ENCODE assay signal across 8 cellular contexts in the genomic region with DNA sequence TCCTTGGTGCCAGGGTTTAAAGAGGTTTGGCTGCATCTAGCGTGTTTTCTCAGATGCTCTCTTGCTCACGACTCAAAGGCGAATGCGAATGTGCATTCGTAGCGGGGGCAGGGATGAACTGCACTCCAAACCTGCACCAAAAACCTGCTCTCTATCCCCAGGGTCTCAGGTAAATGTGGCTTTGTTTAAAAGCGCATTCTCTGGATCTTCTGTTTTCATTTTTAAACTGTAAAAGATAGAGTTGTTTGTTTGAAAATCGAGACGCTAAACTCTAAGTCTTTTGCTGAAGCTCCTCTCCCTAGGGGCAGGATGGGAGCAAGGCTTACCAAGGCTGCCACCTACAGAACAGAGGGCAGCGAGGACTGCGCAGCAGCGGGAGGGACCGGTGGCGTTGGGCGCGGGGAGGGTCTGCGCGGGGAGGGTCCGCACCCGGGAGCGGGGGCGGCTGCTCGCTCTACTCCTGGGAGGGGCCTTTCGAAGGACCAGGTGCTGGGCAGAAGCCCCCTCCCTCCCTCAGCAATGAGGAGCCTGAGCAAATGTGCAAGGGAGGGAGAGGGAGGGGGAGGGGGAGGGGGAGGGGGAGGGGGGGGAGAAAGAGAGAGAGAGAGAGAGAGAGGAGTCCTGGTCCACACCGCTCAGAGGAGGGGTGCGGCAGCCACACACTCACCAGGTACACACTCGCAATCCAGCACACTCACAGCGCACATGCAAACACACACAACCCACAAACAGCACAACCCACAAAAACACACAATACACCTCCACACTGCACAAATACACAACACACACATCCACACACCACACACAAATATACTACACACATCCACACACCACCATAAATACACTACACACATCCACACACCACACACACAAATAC.
DNase-seq lines count a peak whose midpoint lies in the region; ATAC-seq and TF ChIP-seq lines count a peak whose summit lies in the region.

No MANE protein-coding gene starts in this region.

- H3K4me1 ChIP-seq in HUES48 (ENCODE audit: control insufficient read depth, insufficient read depth, low read length) (no peaks in the 10 kb centered on the region), endocrine pancreas (ENCODE audit: control insufficient read depth, insufficient read depth, low read length) (no peaks in the 10 kb centered on the region), mesendoderm (ENCODE audit: control insufficient read depth, low read depth, low read length) (peaks cover 1% of the 10 kb centered on the region), colonic mucosa (no peaks in the 10 kb centered on the region)

- peaks cover 13% of the 10 kb centered on the region for H3K4me1 Mint-ChIP-seq in CD4-positive, alpha-beta T cell (ENCODE audit: low read depth)

- no peaks in the 10 kb centered on the region for H3K79me1 ChIP-seq in mesendoderm (ENCODE audit: low read length)

- H3K9ac ChIP-seq in HUES48 (ENCODE audit: low read depth, low read length) = 0 out of 2 replicates have a peak overlapping the region, but pooled peaks have one; percentile 13
- peak overlapping the region; percentile 22 for H3K9ac ChIP-seq in endocrine pancreas (ENCODE audit: control insufficient read depth, insufficient read depth, low read length)
- H3K9ac ChIP-seq in mesendoderm (ENCODE audit: low read length) = peak overlapping the region; percentile 36
- H3K9ac ChIP-seq in colonic mucosa (ENCODE audit: low read depth in 2 of 2, low read length in 2 of 2) = no peak overlapping the region

- intact Hi-C loops in CD4-positive, alpha-beta T cell (cut with DNase I, micrococcal nuclease) = no loop called here
- intact Hi-C loops in colonic mucosa (cut with DNase I) = no loop called here

- no peaks in the 10 kb centered on the region for H3K36me3 ChIP-seq in HUES48 (ENCODE audit: control insufficient read depth, insufficient read depth, low read length)
- no peaks in the 10 kb centered on the region for H3K36me3 ChIP-seq in endocrine pancreas (ENCODE audit: control insufficient read depth, insufficient read depth, low read length)
- no peaks in the 10 kb centered on the region for H3K36me3 ChIP-seq in mesendoderm (ENCODE audit: control insufficient read depth, insufficient read depth, low read length)
- no peaks in the 10 kb centered on the region for H3K36me3 ChIP-seq in colonic mucosa

- H3K36me3 Mint-ChIP-seq in CD4-positive, alpha-beta T cell (ENCODE audit: low read depth) = no peaks in the 10 kb centered on the region

- H3K27me3 Mint-ChIP-seq in CD4-positive, alpha-beta T cell = peaks cover 46% of the 10 kb centered on the region

- H4K5ac ChIP-seq in mesendoderm (ENCODE audit: low read length) = no peak overlapping the region

- H4K8ac ChIP-seq in mesendoderm (ENCODE audit: low read depth, low read length) = no peak overlapping the region

- H3K18ac ChIP-seq in mesendoderm (ENCODE audit: low read length) = no peak overlapping the region

- DNase-seq in AG10803 (ENCODE audit: low read depth) (peak; percentile 8), mesendoderm (peak; percentile 82), NCI-H526 (lab: John Stamatoyannopoulos, UW) (no peak), colonic mucosa (no peak)
- DNase-seq in CD4-positive, alpha-beta T cell = no peak

- WGBS in mesendoderm (ENCODE audit: extremely low coverage, insufficient coverage, low lambda C conversion rate) = no CpG with 5 or more reads among the region's 28 CpGs

- no peaks in the 10 kb centered on the region for H3K27me3 ChIP-seq in HUES48 (ENCODE audit: control insufficient read depth, insufficient read depth, low read length)
- H3K27me3 ChIP-seq in endocrine pancreas (ENCODE audit: control insufficient read depth, insufficient read depth, low read length) = no peaks in the 10 kb centered on the region
- H3K27me3 ChIP-seq in mesendoderm (ENCODE audit: insufficient read depth, low read length, poor library complexity) = no peaks in the 10 kb centered on the region
- no peaks in the 10 kb centered on the region for H3K27me3 ChIP-seq in CD4-positive, alpha-beta T cell (ENCODE audit: control insufficient read depth, insufficient read depth, low read length)
- H3K27me3 ChIP-seq in colonic mucosa = no peaks in the 10 kb centered on the region

- no peak overlapping the region for H2BK15ac ChIP-seq in mesendoderm (replicated peaks; ENCODE audit: low read depth)

- ATAC-seq in CD4-positive, alpha-beta T cell (ENCODE audit: poor library complexity) = no peak
- ATAC-seq in HG03045 (IDR thresholded peaks at IDR 0.05; ENCODE audit: unreplicated experiment) = no peak

- peak overlapping the region; percentile 6 for H3K27ac ChIP-seq in HUES48 (ENCODE audit: low read depth, low read length)
- H3K27ac ChIP-seq in mesendoderm (ENCODE audit: low read depth, low read length) = no peak overlapping the region
- H3K27ac ChIP-seq in CD4-positive, alpha-beta T cell (ENCODE audit: low read depth, low read length) = no peak overlapping the region
- no peak overlapping the region for H3K27ac ChIP-seq in colonic mucosa

- peak overlapping the region; percentile 23 for H3K4me3 ChIP-seq in AG10803 (ENCODE audit: low read length)
- peak overlapping the region; percentile 73 for H3K4me3 ChIP-seq in HUES48 (ENCODE audit: low read depth, low read length)
- H3K4me3 ChIP-seq in endocrine pancreas (ENCODE audit: control insufficient read depth, insufficient read depth, low read length) = peak overlapping the region; percentile 67
- H3K4me3 ChIP-seq in mesendoderm (ENCODE audit: low read length) = peak overlapping the region; percentile 19
- H3K4me3 ChIP-seq in colonic mucosa = no peak overlapping the region

- H3K23ac ChIP-seq in mesendoderm (ENCODE audit: low read length) = no peak overlapping the region

- no peak overlapping the region for H3K27ac Mint-ChIP-seq in CD4-positive, alpha-beta T cell

- H3K56ac ChIP-seq in mesendoderm (ENCODE audit: low read length) = peak overlapping the region; percentile 47

- H2BK120ac ChIP-seq in mesendoderm (ENCODE audit: low read depth, low read length) = no peak overlapping the region

- H3K4me3 Mint-ChIP-seq in CD4-positive, alpha-beta T cell = no peak overlapping the region

- H2AK5ac ChIP-seq in mesendoderm (ENCODE audit: low read length) = no peak overlapping the region

- no peaks in the 10 kb centered on the region for H3K9me3 ChIP-seq in HUES48 (ENCODE audit: control insufficient read depth, insufficient read depth, low read length)
- H3K9me3 ChIP-seq in endocrine pancreas (ENCODE audit: control insufficient read depth, low read length) = no peaks in the 10 kb centered on the region
- H3K9me3 ChIP-seq in CD4-positive, alpha-beta T cell (ENCODE audit: control insufficient read depth, low read length) = no peaks in the 10 kb centered on the region
- H3K9me3 ChIP-seq in colonic mucosa = no peaks in the 10 kb centered on the region

- no peak overlapping the region for H2BK5ac ChIP-seq in mesendoderm (ENCODE audit: low read length)

- peak overlapping the region; percentile 89 for H3K4me2 ChIP-seq in mesendoderm (ENCODE audit: low read length)

- 0 out of 2 replicates have a peak, but pooled peaks have one; percentile 1 for TF ChIP-seq CTCF in AG10803 (conservative IDR thresholded peaks at IDR 0.05; ENCODE audit: low read length)
- no peak for TF ChIP-seq CTCF in CD4-positive, alpha-beta T cell (IDR thresholded peaks at IDR 0.05)
- TF ChIP-seq CTCF in colonic mucosa (IDR thresholded peaks at IDR 0.05) = no peak

- POLR2A ChIA-PET in CD4-positive, alpha-beta T cell (lab: Charles Lee) = no interaction called here

- no peaks in the 10 kb centered on the region for H3K9me3 Mint-ChIP-seq in CD4-positive, alpha-beta T cell

- H3K79me2 ChIP-seq in mesendoderm (ENCODE audit: control insufficient read depth, insufficient read depth, low read length) = no peaks in the 10 kb centered on the region

- CTCF ChIA-PET in CD4-positive, alpha-beta T cell (lab: Charles Lee) = no interaction called here

- H3K4ac ChIP-seq in mesendoderm (ENCODE audit: low read depth, low read length) = no peak overlapping the region

Comparison
In these comparisons a context has a peak if more than half of its experiments do, and no peak if none do; other contexts are left out.
1. DNase-seq: peak in AG10803 (single experiment) and mesendoderm (single experiment); none in NCI-H526 (0 of 2), CD4-positive, alpha-beta T cell (0 of 10) and colonic mucosa (single experiment).
2. H3K9ac ChIP-seq: peak in HUES48 (single experiment), endocrine pancreas (single experiment) and mesendoderm (single experiment); none in colonic mucosa (0 of 2).